ENCODE assay signal across 18 cellular contexts in the genomic region with DNA sequence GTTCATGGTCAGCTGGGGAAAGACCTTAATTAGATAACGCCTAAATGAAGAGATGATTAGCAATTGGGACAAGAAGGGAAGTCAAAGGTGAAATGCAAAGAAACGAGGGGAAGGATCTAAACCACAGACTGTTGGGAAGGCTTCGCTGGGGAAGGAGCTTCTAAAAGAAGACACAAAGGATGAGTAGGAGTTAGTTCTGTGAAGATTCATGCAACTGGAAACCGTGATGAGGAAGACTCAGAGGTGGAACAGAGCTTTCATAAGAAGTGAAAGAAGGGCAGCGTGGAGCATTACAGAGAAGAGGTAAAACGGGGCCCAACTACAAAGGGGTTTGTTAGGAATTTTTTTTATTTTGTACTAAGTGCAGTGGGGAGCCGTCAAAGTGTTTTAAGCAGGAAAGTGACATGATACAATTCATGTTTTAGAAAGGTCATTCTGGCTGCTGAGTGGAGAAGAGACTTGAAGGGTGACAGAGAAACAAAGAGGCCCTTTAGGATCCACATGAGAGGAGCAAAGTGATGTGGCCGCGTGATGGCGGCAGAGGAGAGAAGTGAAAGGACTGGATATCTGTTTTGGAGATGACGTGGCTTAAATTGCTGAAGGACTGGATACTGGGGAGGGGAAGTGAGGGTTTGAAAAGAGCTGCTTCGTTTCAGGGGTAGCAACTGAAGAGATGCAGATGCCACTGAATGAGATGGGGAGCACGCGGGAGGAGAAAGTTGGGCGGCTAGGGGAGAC. TPM values are rescaled to one million over a fixed set of nuclear protein-coding genes. Genes with fewer than 3 reads are reported as not detected.
DNase-seq lines count a peak whose midpoint lies in the region; ATAC-seq and TF ChIP-seq lines count a peak whose summit lies in the region.
"Had no signal": no experiment of that assay in that cellular context is flagged by ENCODE, and none has a peak within 500 bp of the region (broad histone marks: within the 10 kb centered on the region; RNA-seq: fewer than 3 reads in every experiment).

No MANE protein-coding gene starts in this region.

- TF ChIP-seq CTCF in glutamatergic neuron (IDR thresholded peaks at IDR 0.05; ENCODE audit: partially characterized antibody, unreplicated experiment), result no peak

- H3K9me3 Mint-ChIP-seq in activated naive CD8-positive, alpha-beta T cell (ENCODE audit: low read depth), result no peaks in the 10 kb centered on the region
- H3K9me3 Mint-ChIP-seq in activated naive CD8-positive, alpha-beta T cell treated with anti-CD3 and anti-CD28 coated beads for 36 hours, result no peaks in the 10 kb centered on the region
- H3K9me3 Mint-ChIP-seq in activated T-helper 17 cell treated with anti-CD3 and anti-CD28 coated beads, Interleukin-2, amount 50 U/mL, for 72 hours, result no peaks in the 10 kb centered on the region
- H3K9me3 Mint-ChIP-seq in glutamatergic neuron (ENCODE audit: unreplicated experiment), result peaks cover 2% of the 10 kb centered on the region
- H3K9me3 Mint-ChIP-seq: natural killer cell treated with Interleukin-12 subunit alpha and Interleukin-12 subunit beta and Interleukin-15 and Interleukin-18, amount 100 ng/mL, for 72 hours had no signal

- H3K27ac Mint-ChIP-seq in activated naive CD8-positive, alpha-beta T cell, result peak overlapping the region; percentile 5
- H3K27ac Mint-ChIP-seq in activated naive CD8-positive, alpha-beta T cell treated with anti-CD3 and anti-CD28 coated beads for 36 hours, result no peak overlapping the region
- peak overlapping the region; percentile 87 for H3K27ac Mint-ChIP-seq in activated T-helper 17 cell treated with anti-CD3 and anti-CD28 coated beads, Interleukin-2, amount 50 U/mL, for 72 hours
- H3K27ac Mint-ChIP-seq in glutamatergic neuron (ENCODE audit: unreplicated experiment), result no peak overlapping the region
- H3K27ac Mint-ChIP-seq: natural killer cell treated with Interleukin-12 subunit alpha and Interleukin-12 subunit beta and Interleukin-15 and Interleukin-18, amount 100 ng/mL, for 72 hours had no signal

- DNase-seq in activated naive CD8-positive, alpha-beta T cell treated with anti-CD3 and anti-CD28 coated beads for 36 hours, result no peak
- DNase-seq in glutamatergic neuron (no peak), superior temporal gyrus (ENCODE audit: extremely low spot score) (peak; percentile 89), DMS114 treated with DMSO at 0.1 percent for 48 hours (lab: John Stamatoyannopoulos, UW; ENCODE audit: unreplicated experiment) (no peak), NCI-H1930 (lab: John Stamatoyannopoulos, UW) (no peak), EL (no peak)
- DNase-seq: aorta; HCEC 1CT; kidney; mesendoderm; NCI-H1694 treated with DMSO at 0.1 percent for 48 hours; NCI-H446 treated with DMSO at 0.1 percent for 48 hours; NK-92 treated with Interleukin-12 subunit alpha and Interleukin-12 subunit beta, amount 100 ng/mL, for 24 hours; stimulated activated naive CD4-positive, alpha-beta T cell; WERI-Rb-1 had no signal

- peaks cover 33% of the 10 kb centered on the region for H3K36me3 Mint-ChIP-seq in activated naive CD8-positive, alpha-beta T cell
- peaks cover 24% of the 10 kb centered on the region for H3K36me3 Mint-ChIP-seq in activated naive CD8-positive, alpha-beta T cell treated with anti-CD3 and anti-CD28 coated beads for 36 hours
- peaks cover 100% of the 10 kb centered on the region for H3K36me3 Mint-ChIP-seq in activated T-helper 17 cell treated with anti-CD3 and anti-CD28 coated beads, Interleukin-2, amount 50 U/mL, for 72 hours (ENCODE audit: low read depth)
- H3K36me3 Mint-ChIP-seq in glutamatergic neuron (ENCODE audit: unreplicated experiment), result peaks cover 8% of the 10 kb centered on the region

- ATAC-seq in activated T-helper 17 cell treated with anti-CD3 and anti-CD28 coated beads, Interleukin-2, amount 50 U/mL, for 72 hours (replicated peaks), result no peak
- ATAC-seq: natural killer cell treated with Interleukin-12 subunit alpha and Interleukin-12 subunit beta and Interleukin-15 and Interleukin-18, amount 100 ng/mL, for 72 hours had no signal

- no peak overlapping the region for H3K4me3 Mint-ChIP-seq in activated naive CD8-positive, alpha-beta T cell
- H3K4me3 Mint-ChIP-seq in activated naive CD8-positive, alpha-beta T cell treated with anti-CD3 and anti-CD28 coated beads for 36 hours, result no peak overlapping the region
- no peak overlapping the region for H3K4me3 Mint-ChIP-seq in activated T-helper 17 cell treated with anti-CD3 and anti-CD28 coated beads, Interleukin-2, amount 50 U/mL, for 72 hours
- H3K4me3 Mint-ChIP-seq in glutamatergic neuron (ENCODE audit: unreplicated experiment), result peak overlapping the region; percentile 40
- H3K4me3 Mint-ChIP-seq: natural killer cell treated with Interleukin-12 subunit alpha and Interleukin-12 subunit beta and Interleukin-15 and Interleukin-18, amount 100 ng/mL, for 72 hours had no signal

- no peaks in the 10 kb centered on the region for H3K27me3 Mint-ChIP-seq in activated naive CD8-positive, alpha-beta T cell
- H3K27me3 Mint-ChIP-seq in activated naive CD8-positive, alpha-beta T cell treated with anti-CD3 and anti-CD28 coated beads for 36 hours, result no peaks in the 10 kb centered on the region
- no peaks in the 10 kb centered on the region for H3K27me3 Mint-ChIP-seq in activated T-helper 17 cell treated with anti-CD3 and anti-CD28 coated beads, Interleukin-2, amount 50 U/mL, for 72 hours
- H3K27me3 Mint-ChIP-seq in glutamatergic neuron (ENCODE audit: unreplicated experiment), result no peaks in the 10 kb centered on the region
- H3K27me3 Mint-ChIP-seq: natural killer cell treated with Interleukin-12 subunit alpha and Interleukin-12 subunit beta and Interleukin-15 and Interleukin-18, amount 100 ng/mL, for 72 hours had no signal

- H3K4me1 Mint-ChIP-seq in activated naive CD8-positive, alpha-beta T cell (ENCODE audit: low read depth), result peaks cover 11% of the 10 kb centered on the region
- no peaks in the 10 kb centered on the region for H3K4me1 Mint-ChIP-seq in activated naive CD8-positive, alpha-beta T cell treated with anti-CD3 and anti-CD28 coated beads for 36 hours
- peaks cover 16% of the 10 kb centered on the region for H3K4me1 Mint-ChIP-seq in activated T-helper 17 cell treated with anti-CD3 and anti-CD28 coated beads, Interleukin-2, amount 50 U/mL, for 72 hours
- peaks cover 15% of the 10 kb centered on the region for H3K4me1 Mint-ChIP-seq in glutamatergic neuron (ENCODE audit: low read depth, unreplicated experiment)

RNA-seq across cellular contexts. Expression of gene TTI1, which starts 33.6 kb away (rescaled TPM):
- total RNA-seq in activated naive CD8-positive, alpha-beta T cell treated with anti-CD3 and anti-CD28 coated beads for 36 hours, result 10 to 100 TPM; 38.1 to 40.7 TPM
- total RNA-seq in activated T-helper 17 cell treated with anti-CD3 and anti-CD28 coated beads, Interleukin-2, amount 50 U/mL, for 72 hours, result 10 to 100 TPM; 33.0 to 40.5 TPM
- total RNA-seq in glutamatergic neuron (ENCODE audit: unreplicated experiment), result 22.9 TPM

RNA-seq across cellular contexts. Expression of gene RPRD1B, which starts 33.9 kb away (rescaled TPM):
- 10 to 100 TPM; 37.6 to 42.7 TPM for total RNA-seq in activated naive CD8-positive, alpha-beta T cell treated with anti-CD3 and anti-CD28 coated beads for 36 hours
- 10 to 100 TPM; 37.9 to 46.0 TPM for total RNA-seq in activated T-helper 17 cell treated with anti-CD3 and anti-CD28 coated beads, Interleukin-2, amount 50 U/mL, for 72 hours
- 29.2 TPM for total RNA-seq in glutamatergic neuron (ENCODE audit: unreplicated experiment)

Comparison
In these comparisons a context has a peak if more than half of its experiments do, and no peak if none do; other contexts are left out.
1. H3K27ac Mint-ChIP-seq: peak in activated naive CD8-positive, alpha-beta T cell (single experiment) and activated T-helper 17 cell treated with anti-CD3 and anti-CD28 coated beads, Interleukin-2, amount 50 U/mL, for 72 hours (single experiment); none in activated naive CD8-positive, alpha-beta T cell treated with anti-CD3 and anti-CD28 coated beads for 36 hours (single experiment) and glutamatergic neuron (single experiment).